In the genomic region with DNA sequence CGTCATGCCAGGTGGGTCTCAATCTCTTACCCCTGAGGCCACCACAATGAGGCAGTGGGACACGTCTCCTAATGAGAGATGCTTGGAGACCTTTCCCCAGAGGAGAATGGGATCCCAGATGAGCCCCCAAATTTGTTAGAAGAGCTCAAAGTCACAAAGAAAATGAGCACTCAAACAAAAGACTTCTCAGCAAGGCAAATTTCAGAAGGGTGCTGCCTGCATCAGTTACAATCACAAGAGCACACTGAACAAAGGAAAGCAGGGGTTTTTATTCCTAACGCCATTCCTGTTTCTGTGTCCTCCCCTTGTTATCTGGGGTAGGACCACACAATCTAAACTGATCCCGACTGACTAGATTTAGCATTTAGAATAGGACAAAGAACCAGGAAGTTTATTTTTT, we compare ENCODE assay signal across 22 cellular contexts. TPM values are rescaled to one million over a fixed set of nuclear protein-coding genes. Genes with fewer than 3 reads are reported as not detected.
DNase-seq lines count a peak whose midpoint lies in the region; ATAC-seq, FAIRE-seq and TF ChIP-seq lines count a peak whose summit lies in the region.
"Had no signal": no experiment of that assay in that cellular context is flagged by ENCODE, and none has a peak within 500 bp of the region (broad histone marks: within the 10 kb centered on the region; RNA-seq: fewer than 3 reads in every experiment).

No MANE protein-coding gene starts in this region.

- H4K20me1 ChIP-seq in HepG2 (ENCODE audit: insufficient read depth, low read length), result no peaks in the 10 kb centered on the region; the same call in 1 of the 2 replicates

- H3K9me3 Mint-ChIP-seq in endothelial cell (ENCODE audit: unreplicated experiment), result peaks cover 27% of the 10 kb centered on the region

- TF ChIP-seq CTCF in HepG2 (CRISPR knock-in tag; IDR thresholded peaks at IDR 0.05), result no peak
- TF ChIP-seq CTCF in right lobe of liver (IDR thresholded peaks at IDR 0.05), result no peak
- no peak for TF ChIP-seq CTCF in endothelial cell (IDR thresholded peaks at IDR 0.05; ENCODE audit: unreplicated experiment)
- TF ChIP-seq CTCF in left ventricle myocardium inferior (IDR thresholded peaks at IDR 0.05; ENCODE audit: borderline replicate concordance), result no peak

- ATAC-seq in HepG2 (no peak), right lobe of liver (no peak)

- POLR2A ChIA-PET in HepG2 (lab: Yijun Ruan, JAX), result no interaction called here

- peaks cover 60% of the 10 kb centered on the region for H3K36me3 Mint-ChIP-seq in endothelial cell (ENCODE audit: low read depth, unreplicated experiment)

- DNase-seq in HepG2 (ENCODE audit: low spot score), result no peak
- DNase-seq in right lobe of liver, result no peak
- no peak for DNase-seq in adipocyte (ENCODE audit: low read depth)
- no peak for DNase-seq in endothelial cell (ENCODE audit: low spot score)
- DNase-seq in NCI-H748 (lab: John Stamatoyannopoulos, UW; ENCODE audit: unreplicated experiment), result no peak
- DNase-seq in GDM1 (lab: John Stamatoyannopoulos, UW), result no peak
- DNase-seq in left ventricle myocardium inferior, result no peak
- DNase-seq: C1 segment of cervical spinal cord; CD4-positive, CD25-positive, alpha-beta regulatory T cell; CD8-positive, alpha-beta memory T cell; COR-L47; DMS 273 treated with DMSO at 0.1 percent for 48 hours; DMS53; DND-41; EL; HFFc6; IMR-90; KBM-7 had no signal

- no peak overlapping the region for H3K27ac Mint-ChIP-seq in endothelial cell (ENCODE audit: unreplicated experiment)
- H3K27ac Mint-ChIP-seq: CD4-positive, CD25-positive, alpha-beta regulatory T cell; CD8-positive, alpha-beta memory T cell; HFFc6 had no signal

- peaks cover 5% of the 10 kb centered on the region for H3K27me3 Mint-ChIP-seq in endothelial cell (ENCODE audit: unreplicated experiment)
- H3K27me3 Mint-ChIP-seq: CD4-positive, CD25-positive, alpha-beta regulatory T cell had no signal

- H3K27me3 ChIP-seq in HepG2 (ENCODE audit: control insufficient read depth in 1 of 2, insufficient read depth in 2 of 2, low read length in 2 of 2), result no peaks in the 10 kb centered on the region
- H3K27me3 ChIP-seq in right lobe of liver, result no peaks in the 10 kb centered on the region
- H3K27me3 ChIP-seq in adipocyte (replicated peaks; ENCODE audit: control insufficient read depth, insufficient read depth, low read length), result no peaks in the 10 kb centered on the region
- no peaks in the 10 kb centered on the region for H3K27me3 ChIP-seq in left ventricle myocardium inferior (ENCODE audit: low read depth)

- WGBS in HepG2 (ENCODE audit: low lambda C conversion rate), result 97% methylated on average over 4 of the region's 4 CpGs
- WGBS in right lobe of liver (ENCODE audit: insufficient coverage, low coverage, low lambda C conversion rate, missing lambda C conversion rate), result 98% methylated on average over 4 of the region's 4 CpGs

- H3K4me3 ChIP-seq in HepG2 (replicated peaks in 1 of 3; ENCODE audit: insufficient read depth in 1 of 3, low read depth in 2 of 3, low read length in 3 of 3) (no peak overlapping the region), right lobe of liver (no peak overlapping the region), adipocyte (ENCODE audit: low read length) (peak overlapping the region; percentile 11), left ventricle myocardium inferior (no peak overlapping the region)
- H3K4me3 ChIP-seq: HAP-1 had no signal

- no TSS peak for BruUV-seq in HepG2 (replicated peaks; lab: Mats Ljungman, UMichigan)

- peaks cover 3% of the 10 kb centered on the region for H3K4me1 Mint-ChIP-seq in endothelial cell (ENCODE audit: unreplicated experiment)

- H3K36me3 ChIP-seq in HepG2 (replicated peaks in 1 of 2; ENCODE audit: control insufficient read depth in 1 of 2, insufficient read depth in 2 of 2, low read length in 2 of 2), result peaks cover 6 to 40% of the 10 kb centered on the region in 2 experiments
- peaks cover 0 to 4% (median 1%) of the 10 kb centered on the region in 4 donors for H3K36me3 ChIP-seq in right lobe of liver
- peaks cover 17% of the 10 kb centered on the region for H3K36me3 ChIP-seq in adipocyte (ENCODE audit: control insufficient read depth, insufficient read depth, low read length, severe bottlenecking)
- H3K36me3 ChIP-seq in left ventricle myocardium inferior, result peaks cover 20% of the 10 kb centered on the region

- intact Hi-C loops in HepG2 (cut with micrococcal nuclease; ENCODE audit: unreplicated experiment) (loop anchor here (5.0 kb wide), 1 partner anchor 576 kb away; no protein-coding TSS in a partner anchor), right lobe of liver (cut with DNase I) (no loop called here), left ventricle myocardium inferior (cut with micrococcal nuclease) (no loop called here)

- no peak for FAIRE-seq in HepG2 (lab: Jason Lieb, UNC)
- FAIRE-seq: H1 had no signal

- no peak overlapping the region for H3K27ac ChIP-seq in HepG2 (ENCODE audit: extremely low read length, insufficient read depth, low read length)
- H3K27ac ChIP-seq in right lobe of liver, result no peak overlapping the region
- H3K27ac ChIP-seq in left ventricle myocardium inferior (replicated peaks), result no peak overlapping the region
- H3K27ac ChIP-seq: 22Rv1, HL-60 had no signal

- H3K4me3 Mint-ChIP-seq in endothelial cell (ENCODE audit: unreplicated experiment), result peak overlapping the region; percentile 51
- H3K4me3 Mint-ChIP-seq: CD4-positive, CD25-positive, alpha-beta regulatory T cell; CD8-positive, alpha-beta memory T cell; HFFc6 had no signal

- TF ChIP-seq RAD21 in HepG2 (CRISPR knock-in tag; IDR thresholded peaks at IDR 0.05), result no peak

- H3K9ac ChIP-seq in HepG2 (ENCODE audit: insufficient read depth, low read depth, low read length), result no peak overlapping the region
- H3K9ac ChIP-seq in adipocyte (ENCODE audit: low read length), result no peak overlapping the region

- CTCF ChIA-PET in HepG2 (lab: Yijun Ruan, JAX; ENCODE audit: low intra/inter-chr PET ratio, low total read pairs), result no interaction called here

- no peak for TF ChIP-seq POLR2A in HepG2 (IDR thresholded peaks at IDR 0.05; ENCODE audit: insufficient read depth in 1 of 2, low read depth in 2 of 2, low read length in 2 of 2)
- TF ChIP-seq POLR2A in right lobe of liver (IDR thresholded peaks at IDR 0.05), result no peak

- in situ Hi-C loops in HepG2 (cut with HindIII; ENCODE audit: extremely low pct_ligation_motif_present, low pct_unique_long_range_greater_than_20kb), result no loop called here

- H2AFZ ChIP-seq in HepG2 (ENCODE audit: low read length), result no peak overlapping the region

- no peaks in the 10 kb centered on the region for H3K4me1 ChIP-seq in HepG2 (ENCODE audit: insufficient read depth, low read length)
- H3K4me1 ChIP-seq in right lobe of liver, result no peaks in the 10 kb centered on the region
- no peaks in the 10 kb centered on the region for H3K4me1 ChIP-seq in adipocyte (ENCODE audit: control insufficient read depth, insufficient read depth, low read length)
- H3K4me1 ChIP-seq in left ventricle myocardium inferior, result no peaks in the 10 kb centered on the region
- H3K4me1 ChIP-seq: HAP-1 had no signal

- no peak overlapping the region for H3K4me2 ChIP-seq in HepG2 (ENCODE audit: low read depth, low read length)

- peaks cover 96% of the 10 kb centered on the region for H3K79me2 ChIP-seq in HepG2 (ENCODE audit: insufficient read depth, low read length)

- TF ChIP-seq EP300 in HepG2 (IDR thresholded peaks at IDR 0.05; ENCODE audit: low read depth in 2 of 2, low read length in 2 of 2) (no peak), HepG2 (CRISPR knock-in tag; IDR thresholded peaks at IDR 0.05; ENCODE audit: borderline replicate concordance) (no peak)

- H3K9me3 ChIP-seq in HepG2 (ENCODE audit: low read length), result peaks cover 31% of the 10 kb centered on the region
- H3K9me3 ChIP-seq in right lobe of liver, result peaks cover 0 to 6% (median 1%) of the 10 kb centered on the region in 4 donors
- peaks cover 29% of the 10 kb centered on the region for H3K9me3 ChIP-seq in adipocyte (ENCODE audit: control insufficient read depth, low read length)
- peaks cover 43% of the 10 kb centered on the region for H3K9me3 ChIP-seq in left ventricle myocardium inferior (replicated peaks)

TF ChIP-seq in HepG2, 621 proteins besides CTCF, POLR2A, EP300 and RAD21 (continues in another document):
- TF ChIP-seq RBFOX2 (IDR thresholded peaks at IDR 0.05; ENCODE audit: low read depth, low read length) (no peak), ERF (CRISPR knock-in tag; IDR thresholded peaks at IDR 0.05) (no peak)

RNA-seq across cellular contexts. Expression of a gene that starts 50.1 kb away (rescaled TPM):
- 104 and 105 TPM in 2 replicates for total RNA-seq in HepG2 (2016; rRNA removed; fragmentation: Illumina TruSeq; extraction: Trizol)
- 40.0 and 44.2 TPM in 2 replicates for total RNA-seq in HepG2 (2016; cell fraction: cytosol; rRNA removed; fragmentation: Illumina TruSeq; extraction: Trizol; ENCODE audit: low read depth)
- 102 and 106 TPM in 2 replicates for total RNA-seq in HepG2 (2016; cell fraction: insoluble cytoplasmic fraction; rRNA removed; fragmentation: Illumina TruSeq; extraction: Trizol)
- total RNA-seq in HepG2 (2016; cell fraction: membrane; rRNA removed; fragmentation: Illumina TruSeq; extraction: Trizol), result 33.5 and 37.5 TPM in 2 replicates
- total RNA-seq in HepG2 (2016; cell fraction: nucleus; rRNA removed; fragmentation: Illumina TruSeq; extraction: Trizol), result 208 and 219 TPM in 2 replicates
- 30.4 and 30.5 TPM in 2 replicates for polyA plus RNA-seq in HepG2 (2011; rRNA removed)
- 7.7 and 13.1 TPM in 2 replicates for polyA plus RNA-seq in HepG2 (2011; cell fraction: cytosol; rRNA removed)
- polyA plus RNA-seq in HepG2 (2011; cell fraction: nucleus; rRNA removed), result 38.0 and 75.0 TPM in 2 replicates
- polyA plus RNA-seq in HepG2 (2012), result 34.1 and 38.3 TPM in 2 replicates
- 3.7 and 3.9 TPM in 2 replicates for polyA plus RNA-seq in HepG2 (2016; cell fraction: cytosol; fragmentation: Illumina TruSeq; extraction: Trizol; ENCODE audit: low read depth)
- polyA plus RNA-seq in HepG2 (2016; cell fraction: insoluble cytoplasmic fraction; fragmentation: Illumina TruSeq; extraction: Trizol; ENCODE audit: low read depth), result 67.8 and 68.9 TPM in 2 replicates
- polyA plus RNA-seq in HepG2 (2016; cell fraction: membrane; fragmentation: Illumina TruSeq; extraction: Trizol; ENCODE audit: low read depth), result 10.5 and 12.7 TPM in 2 replicates
- 110 and 123 TPM in 2 replicates for polyA plus RNA-seq in HepG2 (2016; cell fraction: nucleus; fragmentation: Illumina TruSeq; extraction: Trizol; ENCODE audit: insufficient read depth, low read depth)
- 42.3 and 46.0 TPM in 2 replicates for polyA minus RNA-seq in HepG2 (2011; rRNA and poly(A)+ RNA removed; ENCODE audit: low replicate concordance)
- polyA minus RNA-seq in HepG2 (2011; cell fraction: cytosol; rRNA and poly(A)+ RNA removed), result 23.2 and 29.7 TPM in 2 replicates
- 241 and 244 TPM in 2 replicates for polyA minus RNA-seq in HepG2 (2011; cell fraction: nucleus; rRNA and poly(A)+ RNA removed)
- total RNA-seq in right lobe of liver, result 10 to 100 TPM; 36.1 to 50.2 (median 44.2) TPM
- 75.5 TPM for total RNA-seq in endothelial cell (ENCODE audit: unreplicated experiment)
- 60.1 TPM for total RNA-seq in left ventricle myocardium inferior
